17 cellular contexts compared by ENCODE assay signal in the genomic region with DNA sequence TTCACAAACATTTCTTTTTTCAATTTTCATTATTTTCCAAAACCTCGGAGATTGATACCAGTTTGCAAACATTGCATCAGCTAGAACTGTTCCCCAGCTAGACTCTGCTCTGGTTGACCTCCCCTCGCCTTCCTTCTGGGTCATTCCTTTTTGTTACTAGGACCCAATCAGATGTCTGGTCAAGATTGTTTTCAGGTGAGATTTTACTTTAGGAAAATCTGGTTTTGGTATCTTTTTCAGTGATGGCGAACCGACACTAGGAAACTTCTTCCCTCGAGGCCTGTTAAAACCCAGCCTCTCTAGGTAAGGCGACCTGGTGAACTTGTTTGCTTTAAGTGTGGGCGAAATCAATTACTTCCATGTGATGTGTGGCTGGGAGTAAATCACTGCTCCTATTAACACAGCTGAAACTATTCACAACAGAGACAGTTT. TPM values are rescaled to one million over a fixed set of nuclear protein-coding genes. Genes with fewer than 3 reads are reported as not detected.
DNase-seq lines count a peak whose midpoint lies in the region; TF ChIP-seq lines count a peak whose summit lies in the region.
"Had no signal": no experiment of that assay in that cellular context is flagged by ENCODE, and none has a peak within 500 bp of the region (broad histone marks: within the 10 kb centered on the region; RNA-seq: fewer than 3 reads in every experiment).

No MANE protein-coding gene starts in this region.

- no peaks in the 10 kb centered on the region for H3K36me3 ChIP-seq in ACC112 (ENCODE audit: insufficient read depth, low read length)
- H3K36me3 ChIP-seq in mesenchymal stem cell (ENCODE audit: control insufficient read depth in 1 of 2, insufficient read depth in 2 of 2, low read depth in 1 of 2, low read length in 2 of 2) = no peaks in the 10 kb centered on the region

- no peak overlapping the region for H3K14ac ChIP-seq in mesenchymal stem cell (ENCODE audit: low read length in 2 of 2)

- H2BK5ac ChIP-seq in mesenchymal stem cell (ENCODE audit: low read depth, low read length, poor library complexity, severe bottlenecking) = no peak overlapping the region

- no peak overlapping the region for H2BK15ac ChIP-seq in mesenchymal stem cell (ENCODE audit: low read depth, poor library complexity, severe bottlenecking)

- H2BK12ac ChIP-seq in mesenchymal stem cell (ENCODE audit: low read length in 2 of 2) = no peak overlapping the region

- H2AK5ac ChIP-seq in mesenchymal stem cell (ENCODE audit: low read length, severe bottlenecking) = peak overlapping the region; percentile 63

- H3K9me3 ChIP-seq in mesenchymal stem cell (ENCODE audit: control insufficient read depth, low read length) = no peaks in the 10 kb centered on the region

- H2BK120ac ChIP-seq in mesenchymal stem cell (ENCODE audit: low read depth, low read length) = no peak overlapping the region

- H3K9ac ChIP-seq in mesenchymal stem cell (ENCODE audit: low read length) = no peak overlapping the region

- no peak overlapping the region for H3K4ac ChIP-seq in mesenchymal stem cell (ENCODE audit: low read depth in 1 of 2, low read length in 2 of 2)

- no peak overlapping the region for H4K91ac ChIP-seq in mesenchymal stem cell (ENCODE audit: low read length)

- DNase-seq in NCI-H69 (lab: John Stamatoyannopoulos, UW) (peak; percentile 2), epithelial cell of prostate (ENCODE audit: low read depth, low spot score) (no peak), mesenchymal stem cell (no peak), NCI-H1694 treated with DMSO at 0.1 percent for 48 hours (lab: John Stamatoyannopoulos, UW) (no peak), COR-L47 (lab: John Stamatoyannopoulos, UW) (no peak), GM10266 (ENCODE audit: extremely low spot score) (no peak), GM19238 (ENCODE audit: insufficient read length, low spot score) (no peak)
- DNase-seq: activated CD4-positive, alpha-beta T cell treated with anti-CD3 and anti-CD28 coated beads for 36 hours; activated naive CD8-positive, alpha-beta T cell treated with anti-CD3 and anti-CD28 coated beads for 36 hours; activated T-cell treated with anti-CD3 and anti-CD28 coated beads for 4 hours; erythroblast; hypothalamus; NCI-H524 treated with DMSO at 0.1 percent for 48 hours; occipital lobe; T-helper 2 cell had no signal

- 78% methylated on average over 4 of the region's 7 CpGs for WGBS in mesenchymal stem cell

- no peak overlapping the region for H4K8ac ChIP-seq in mesenchymal stem cell (ENCODE audit: low read length)

- H3K79me2 ChIP-seq in ACC112 (ENCODE audit: control insufficient read depth, insufficient read depth, low read length, unreplicated experiment) = no peaks in the 10 kb centered on the region

- no peak overlapping the region for H3K4me2 ChIP-seq in mesenchymal stem cell (ENCODE audit: low read length, poor library complexity, severe bottlenecking)
- H3K4me2 ChIP-seq: smooth muscle cell had no signal

- no peak overlapping the region for H3K4me3 ChIP-seq in ACC112 (ENCODE audit: low read depth, low read length)
- no peak overlapping the region for H3K4me3 ChIP-seq in mesenchymal stem cell (ENCODE audit: insufficient read depth in 1 of 2, low read depth in 1 of 2, low read length in 2 of 2)

- no peak for TF ChIP-seq CTCF in GM10266 (IDR thresholded peaks at IDR 0.05; ENCODE audit: control insufficient read depth, insufficient read depth, low read depth, missing control alignments)

- no peak overlapping the region for H3K27ac ChIP-seq in ACC112 (ENCODE audit: low read depth, low read length)
- peak overlapping the region; percentile 85 for H3K27ac ChIP-seq in epithelial cell of prostate
- H3K27ac ChIP-seq in mesenchymal stem cell (ENCODE audit: low read length, poor library complexity, severe bottlenecking) = no peak overlapping the region

- H3K79me1 ChIP-seq in mesenchymal stem cell (replicated peaks; ENCODE audit: low read length, poor library complexity, severe bottlenecking) = peaks cover 37% of the 10 kb centered on the region

- H2AFZ ChIP-seq in ACC112 (ENCODE audit: low read length, unreplicated experiment) = peak overlapping the region; percentile 5
- no peak overlapping the region for H2AFZ ChIP-seq in mesenchymal stem cell (ENCODE audit: low read depth, low read length)

- H3K4me1 ChIP-seq in ACC112 (ENCODE audit: control insufficient read depth, insufficient read depth, low read length, unreplicated experiment) (no peaks in the 10 kb centered on the region), mesenchymal stem cell (ENCODE audit: control insufficient read depth, insufficient read depth, low read depth, low read length) (peaks cover 4% of the 10 kb centered on the region)

- no peaks in the 10 kb centered on the region for H3K27me3 ChIP-seq in ACC112 (ENCODE audit: insufficient read depth, low read length)
- no peaks in the 10 kb centered on the region for H3K27me3 ChIP-seq in mesenchymal stem cell (ENCODE audit: control insufficient read depth in 1 of 2, insufficient read depth in 1 of 2, low read length in 2 of 2)

- no peak overlapping the region for H3K23ac ChIP-seq in mesenchymal stem cell (ENCODE audit: low read length in 2 of 2)

- H3K18ac ChIP-seq in mesenchymal stem cell (ENCODE audit: low read depth in 1 of 2, low read length in 2 of 2) = no peak overlapping the region

RNA-seq across cellular contexts. Expression of gene PROSER2, which starts 8.4 kb away (rescaled TPM):
- polyA plus RNA-seq in mesenchymal stem cell (2013, experiment 1 of 2) = 1.7 TPM
- 2.0 TPM for polyA plus RNA-seq in mesenchymal stem cell (2013, experiment 2 of 2)
